Comparison of ENCODE assay signal across 17 cellular contexts in the genomic region with DNA sequence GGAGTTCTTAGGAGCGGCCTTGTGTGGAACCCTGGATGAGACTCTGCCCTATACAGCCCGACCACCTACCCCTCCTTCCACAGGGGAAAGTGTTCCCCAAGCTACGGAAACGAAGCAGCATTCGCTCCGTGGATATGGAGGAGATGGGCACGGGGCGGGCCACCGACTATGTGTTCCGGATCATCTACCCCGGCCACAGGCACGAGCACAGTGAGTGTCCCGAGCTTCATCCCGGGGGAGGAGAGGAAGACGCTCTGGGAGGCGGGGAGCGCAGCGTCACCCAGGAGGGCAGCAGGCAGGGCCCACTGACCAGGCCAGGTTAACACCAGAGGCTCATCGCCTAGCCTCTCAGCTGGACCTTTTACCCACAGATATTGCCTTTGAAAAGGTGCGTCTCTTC. TPM values are rescaled to one million over a fixed set of nuclear protein-coding genes. Genes with fewer than 3 reads are reported as not detected.
A peak's percentile ranks its signal among the peaks of the same experiment; 100 is the strongest.
DNase-seq lines count a peak whose midpoint lies in the region; ATAC-seq, FAIRE-seq and TF ChIP-seq lines count a peak whose summit lies in the region.
"Had no signal": no experiment of that assay in that cellular context is flagged by ENCODE, and none has a peak within 500 bp of the region (broad histone marks: within the 10 kb centered on the region; RNA-seq: fewer than 3 reads in every experiment).

No MANE protein-coding gene starts in this region.

- TF ChIP-seq POLR2A in GM12878 (IDR thresholded peaks at IDR 0.05; ENCODE audit: low read depth, low read length) = no peak

- TF ChIP-seq CTCF in RWPE1 (conservative IDR thresholded peaks at IDR 0.05; ENCODE audit: low read depth) = no peak
- no peak for TF ChIP-seq CTCF in GM12878 (IDR thresholded peaks at IDR 0.05 in 2 of 3, conservative IDR thresholded peaks at IDR 0.05 in 1 of 3; ENCODE audit: control insufficient read depth in 2 of 3, extremely low read depth in 1 of 3, insufficient read depth in 1 of 3, low read depth in 3 of 3, low read length in 3 of 3)
- TF ChIP-seq CTCF in osteoblast (IDR thresholded peaks at IDR 0.05; ENCODE audit: extremely low read depth, low read depth, low read length) = no peak

- in situ Hi-C loops in GM12878 (cut with MboI) = no loop called here

- TSS peak; percentile 38 for BruUV-seq in GM12878 (replicated peaks; lab: Mats Ljungman, UMichigan)

- H3K4me2 ChIP-seq in GM12878 (ENCODE audit: control insufficient read depth, insufficient read depth) (no peak overlapping the region), osteoblast (ENCODE audit: insufficient read depth, low read length) (no peak overlapping the region)
- H3K4me2 ChIP-seq: GM23338 had no signal

- CTCF ChIA-PET in RWPE1 (lab: Yijun Ruan, JAX) = interaction anchor here (0.9 kb wide), 1 partner anchor 17 kb away, joined by 3 read pairs; no protein-coding TSS in a partner anchor
- CTCF ChIA-PET in GM12878 (lab: Yijun Ruan, JAX) = interaction anchor here (1.2 kb wide), 1 partner anchor 18 kb away, joined by 3 read pairs; no protein-coding TSS in a partner anchor

- H3K4me3 ChIP-seq in GM12878 (no peak overlapping the region), osteoblast (ENCODE audit: insufficient read depth, low read length) (no peak overlapping the region), aorta (ENCODE audit: low read length in 2 of 2) (no peak overlapping the region)
- H3K4me3 ChIP-seq: GM23338 had no signal

- peak overlapping the region; percentile 25; the same call in 1 of the 2 replicates for H3K27ac ChIP-seq in RWPE1
- no peak overlapping the region for H3K27ac ChIP-seq in GM12878 (ENCODE audit: control insufficient read depth, insufficient read depth)
- H3K27ac ChIP-seq in osteoblast (ENCODE audit: low read depth, low read length) = no peak overlapping the region
- no peak overlapping the region for H3K27ac ChIP-seq in aorta (ENCODE audit: low read depth in 1 of 2, low read length in 2 of 2)

- no peak for TF ChIP-seq EP300 in GM12878 (IDR thresholded peaks at IDR 0.05; ENCODE audit: borderline replicate concordance in 1 of 2, control insufficient read depth in 1 of 2, low read depth in 2 of 2, low read length in 2 of 2)

- no peak for FAIRE-seq in GM12878 (lab: Jason Lieb, UNC)
- FAIRE-seq: GM12892, GM19239 had no signal

- H4K20me1 ChIP-seq in GM12878 (ENCODE audit: control insufficient read depth, insufficient read depth) = no peaks in the 10 kb centered on the region
- H4K20me1 ChIP-seq in osteoblast (ENCODE audit: insufficient read depth, low read length) = peaks cover 4% of the 10 kb centered on the region

- H3K36me3 ChIP-seq in GM12878 (ENCODE audit: control insufficient read depth in 2 of 2, insufficient read depth in 2 of 2, low read length in 1 of 2) (no peaks in the 10 kb centered on the region; a peak in 3 of 4 replicates), osteoblast (ENCODE audit: insufficient read depth, low read length) (peaks cover 4% of the 10 kb centered on the region), aorta (ENCODE audit: control insufficient read depth in 1 of 2, insufficient read depth in 2 of 2, low read length in 1 of 2) (peaks cover 0 to 4% of the 10 kb centered on the region in 2 donors)

- H2AFZ ChIP-seq in GM12878 (ENCODE audit: control insufficient read depth, low read depth, low read length) (no peak overlapping the region), osteoblast (ENCODE audit: low read length) (no peak overlapping the region)
- H2AFZ ChIP-seq: GM23338 had no signal

- ATAC-seq in GM12878 = no peak
- ATAC-seq in aorta (ENCODE audit: low FRiP score) = no peak
- no peak for ATAC-seq in GM19035 (IDR thresholded peaks at IDR 0.05; ENCODE audit: unreplicated experiment)
- ATAC-seq: GM23338, HCT116 had no signal

- TF ChIP-seq RAD21 in GM12878 (IDR thresholded peaks at IDR 0.05; ENCODE audit: insufficient read depth, low read depth, low read length) = no peak

- RAD21 ChIA-PET in GM12878 (lab: Charles Lee; ENCODE audit: unreplicated experiment) = no interaction called here

- intact Hi-C loops in GM12878 (cut with micrococcal nuclease; ENCODE audit: unreplicated experiment) = no loop called here
- intact Hi-C loops in aorta (cut with DNase I) = no loop called here

- H3K9me3 ChIP-seq in GM12878 (replicated peaks; ENCODE audit: control insufficient read depth, insufficient read depth, low read length) (no peaks in the 10 kb centered on the region), osteoblast (ENCODE audit: low read depth, low read length) (no peaks in the 10 kb centered on the region), aorta (ENCODE audit: control insufficient read depth, low read length) (no peaks in the 10 kb centered on the region)

- DNase-seq in RWPE1 (ENCODE audit: low spot score) (no peak), GM12878 (ENCODE audit: low read depth, low spot score) (no peak), osteoblast (ENCODE audit: insufficient read length, low spot score, missing footprints) (peak; percentile 56), aorta (peak; percentile 41 to 70), SW 1271 (lab: John Stamatoyannopoulos, UW) (no peak)
- no peak for DNase-seq in activated naive CD4-positive, alpha-beta T cell (lab: John Stamatoyannopoulos, UW)
- DNase-seq: CD4-positive, alpha-beta T cell; CD8-positive, alpha-beta memory T cell; DMS53; DMS79 treated with DMSO at 0.1 percent for 48 hours; GF-D8; H9 had no signal

- no peak overlapping the region for H3K9ac ChIP-seq in GM12878 (ENCODE audit: control insufficient read depth, insufficient read depth, low read length)

- H3K27me3 ChIP-seq in GM12878 (replicated peaks in 1 of 2; ENCODE audit: control insufficient read depth in 2 of 2, insufficient read depth in 2 of 2, low read length in 1 of 2) = no peaks in the 10 kb centered on the region
- no peaks in the 10 kb centered on the region for H3K27me3 ChIP-seq in osteoblast (ENCODE audit: insufficient read depth, low read length)
- no peaks in the 10 kb centered on the region for H3K27me3 ChIP-seq in aorta (ENCODE audit: control insufficient read depth in 1 of 2, insufficient read depth in 2 of 2, low read length in 1 of 2)

- SMC1A ChIA-PET in GM12878 (lab: Charles Lee; ENCODE audit: uncharacterized antibody, unreplicated experiment) = no interaction called here

- 94% methylated on average over 18 of the region's 20 CpGs for WGBS in GM12878 (ENCODE audit: insufficient coverage, insufficient replicate concordance, low lambda C conversion rate, missing lambda C conversion rate)
- 95 to 96% methylated on average over 20 of the region's 20 CpGs for WGBS in aorta, 2 donors

- H3K4me1 ChIP-seq in GM12878 (ENCODE audit: control insufficient read depth, insufficient read depth, low read length) = no peaks in the 10 kb centered on the region
- no peaks in the 10 kb centered on the region for H3K4me1 ChIP-seq in osteoblast (ENCODE audit: insufficient read depth, low read length)
- no peaks in the 10 kb centered on the region for H3K4me1 ChIP-seq in aorta (ENCODE audit: control insufficient read depth in 1 of 2, insufficient read depth in 2 of 2, low read length in 2 of 2)

- POLR2A ChIA-PET in RWPE1 (lab: Yijun Ruan, JAX; ENCODE audit: low non-redundant PET) = no interaction called here
- POLR2A ChIA-PET in GM12878 (lab: Charles Lee) = no interaction called here

- no peaks in the 10 kb centered on the region for H3K79me2 ChIP-seq in GM12878 (ENCODE audit: control insufficient read depth, insufficient read depth, low read length)
- H3K79me2 ChIP-seq in osteoblast (ENCODE audit: insufficient read depth, low read length) = no peaks in the 10 kb centered on the region

RNA-seq across cellular contexts. Expression of a gene that starts 27.8 kb away (rescaled TPM):
- 150 and 163 TPM in 2 replicates for total RNA-seq in GM12878 (2013; cell fraction: nucleolus; rRNA removed)
- total RNA-seq in GM12878 (2014; rRNA removed) = 19.8 and 25.3 TPM in 2 replicates
- 13.5 and 14.9 TPM in 2 replicates for total RNA-seq in GM12878 (2014; rRNA removed; fragmentation: Illumina TruSeq; extraction: Trizol)
- total RNA-seq in GM12878 (2021) = 32.0 and 37.3 TPM in 2 replicates
- polyA plus RNA-seq in GM12878 (2011; ENCODE audit: low read depth) = 30.9 TPM
- 18.1 and 27.9 TPM in 2 replicates for polyA plus RNA-seq in GM12878 (2011; rRNA removed)
- polyA plus RNA-seq in GM12878 (2011; cell fraction: cytosol; rRNA removed) = 42.1 and 52.0 TPM in 2 replicates
- 296 and 299 TPM in 2 replicates for polyA plus RNA-seq in GM12878 (2011; cell fraction: nucleus; rRNA removed)
- 47.6 and 54.4 TPM in 2 replicates for polyA plus RNA-seq in GM12878 (2012)
- 8.8 and 20.8 TPM in 2 replicates for polyA plus RNA-seq in GM12878 (2014; fragmentation: Illumina TruSeq; extraction: Trizol)
- polyA plus RNA-seq in GM12878 (2014; fragmentation: Nextera tagmentation; extraction: Ambion mirVana) = 1 to 10 TPM in 1 of 2 experiments, under 1 TPM in 1; 0.50 to 1.6 TPM
- polyA plus RNA-seq in GM12878 (2014; rRNA removed) = 50.9 and 59.0 TPM in 2 replicates
- 10 to 100 TPM in 1 of 2 experiments, 1 to 10 TPM in 1; 7.2 to 16.1 TPM for polyA plus RNA-seq in GM12878 (2016; fragmentation: Nextera tagmentation; extraction: Ambion mirVana)
- 16.1 and 26.5 TPM in 2 replicates for polyA minus RNA-seq in GM12878 (2011; rRNA and poly(A)+ RNA removed)
- polyA minus RNA-seq in GM12878 (2011; cell fraction: cytosol; rRNA and poly(A)+ RNA removed) = 7.8 and 10.8 TPM in 2 replicates
- 28.8 and 32.2 TPM in 2 replicates for polyA minus RNA-seq in GM12878 (2011; cell fraction: nucleus; rRNA and poly(A)+ RNA removed)
- total RNA-seq in osteoblast = 35.4 and 37.3 TPM in 2 replicates
- total RNA-seq in aorta = 10 to 100 TPM; 48.2 to 87.4 TPM
- polyA plus RNA-seq in aorta = 100 to 1,000 TPM in 1 of 2 donors, 10 to 100 TPM in 1; 24.9 to 173 TPM

RNA-seq across cellular contexts. Expression of a gene that starts 28.9 kb away (rescaled TPM):
- 85.7 and 95.6 TPM in 2 replicates for total RNA-seq in GM12878 (2013; cell fraction: nucleolus; rRNA removed)
- total RNA-seq in GM12878 (2014; rRNA removed) (54.1 and 56.1 TPM in 2 replicates), GM12878 (2014; rRNA removed; fragmentation: Illumina TruSeq; extraction: Trizol) (40.3 and 43.8 TPM in 2 replicates), GM12878 (2021) (45.5 and 50.0 TPM in 2 replicates), osteoblast (37.7 and 42.0 TPM in 2 replicates), aorta (10 to 100 TPM; 18.5 to 21.8 TPM)
- polyA plus RNA-seq in GM12878 (2011; ENCODE audit: low read depth) = 28.5 TPM
- polyA plus RNA-seq in GM12878 (2011; rRNA removed) (9.6 and 17.0 TPM in 2 replicates), GM12878 (2014; fragmentation: Illumina TruSeq; extraction: Trizol) (51.0 and 56.5 TPM in 2 replicates), GM12878 (2014; fragmentation: Nextera tagmentation; extraction: Ambion mirVana) (10 to 100 TPM; 14.7 to 21.9 TPM), GM12878 (2014; rRNA removed) (35.5 and 41.6 TPM in 2 replicates), GM12878 (2016; fragmentation: Nextera tagmentation; extraction: Ambion mirVana) (100 to 1,000 TPM in 1 of 2 experiments, 10 to 100 TPM in 1; 98.5 to 100 TPM), aorta (10 to 100 TPM in 1 of 2 donors, 1 to 10 TPM in 1; 8.8 to 10.7 TPM)
- polyA plus RNA-seq in GM12878 (2011; cell fraction: cytosol; rRNA removed) = 18.1 and 18.7 TPM in 2 replicates
- 28.0 and 37.2 TPM in 2 replicates for polyA plus RNA-seq in GM12878 (2011; cell fraction: nucleus; rRNA removed)
- 31.6 and 36.2 TPM in 2 replicates for polyA plus RNA-seq in GM12878 (2012)
- polyA minus RNA-seq in GM12878 (2011; rRNA and poly(A)+ RNA removed) = 18.0 and 22.7 TPM in 2 replicates
- 11.0 and 26.6 TPM in 2 replicates for polyA minus RNA-seq in GM12878 (2011; cell fraction: cytosol; rRNA and poly(A)+ RNA removed)
- polyA minus RNA-seq in GM12878 (2011; cell fraction: nucleus; rRNA and poly(A)+ RNA removed) = 32.3 and 51.6 TPM in 2 replicates

RNA-seq across cellular contexts. Expression of a gene that starts 35.7 kb away (rescaled TPM):
- 27.4 and 29.1 TPM in 2 replicates for total RNA-seq in GM12878 (2013; cell fraction: nucleolus; rRNA removed)
- total RNA-seq in GM12878 (2014; rRNA removed) (5.7 and 8.2 TPM in 2 replicates), GM12878 (2014; rRNA removed; fragmentation: Illumina TruSeq; extraction: Trizol) (3.4 and 3.5 TPM in 2 replicates), GM12878 (2021) (13.7 and 15.9 TPM in 2 replicates), osteoblast (12.3 and 14.1 TPM in 2 replicates), aorta (10 to 100 TPM; 28.3 to 35.7 TPM)
- 4.3 TPM for polyA plus RNA-seq in GM12878 (2011; ENCODE audit: low read depth)
- polyA plus RNA-seq in GM12878 (2011; rRNA removed) (1.6 and 2.4 TPM in 2 replicates), GM12878 (2014; fragmentation: Illumina TruSeq; extraction: Trizol) (3.7 and 5.1 TPM in 2 replicates), GM12878 (2014; fragmentation: Nextera tagmentation; extraction: Ambion mirVana) (under 1 TPM; 0.31 to 0.35 TPM), GM12878 (2014; rRNA removed) (11.3 and 12.6 TPM in 2 replicates), GM12878 (2016; fragmentation: Nextera tagmentation; extraction: Ambion mirVana) (1 to 10 TPM; 3.8 TPM), aorta (1 to 10 TPM; 8.3 to 9.0 TPM)
- 2.8 and 4.8 TPM in 2 replicates for polyA plus RNA-seq in GM12878 (2011; cell fraction: cytosol; rRNA removed)
- 17.4 and 25.4 TPM in 2 replicates for polyA plus RNA-seq in GM12878 (2011; cell fraction: nucleus; rRNA removed)
- polyA plus RNA-seq in GM12878 (2012) = 11.0 and 15.3 TPM in 2 replicates
- 2.2 and 3.1 TPM in 2 replicates for polyA minus RNA-seq in GM12878 (2011; rRNA and poly(A)+ RNA removed)
- polyA minus RNA-seq in GM12878 (2011; cell fraction: cytosol; rRNA and poly(A)+ RNA removed) = 2.2 and 4.4 TPM in 2 replicates
- 5.1 and 7.1 TPM in 2 replicates for polyA minus RNA-seq in GM12878 (2011; cell fraction: nucleus; rRNA and poly(A)+ RNA removed)

Comparison
In these comparisons a context has a peak if more than half of its experiments do, and no peak if none do; other contexts are left out.
1. DNase-seq: peak in osteoblast (single experiment) and aorta (2 of 2); none in RWPE1 (single experiment), GM12878 (single experiment), SW 1271 (0 of 2) and activated naive CD4-positive, alpha-beta T cell (0 of 4).